In genomic region chr11:91932151-91932821, GRCh38 we compare ENCODE assay signal across 14 cellular contexts.
DNase-seq lines count a peak whose midpoint lies in the region; ATAC-seq and TF ChIP-seq lines count a peak whose summit lies in the region.
"Had no signal": no experiment of that assay in that cellular context is flagged by ENCODE, and none has a peak within 500 bp of the region (broad histone marks: within the 10 kb centered on the region; RNA-seq: fewer than 3 reads in every experiment).

No MANE protein-coding gene starts in this region.

- H3K27me3 ChIP-seq in testis (no peaks in the 10 kb centered on the region), dorsolateral prefrontal cortex (peaks cover 0 to 6% (median 0%) of the 10 kb centered on the region in 45 donors)

- ATAC-seq in left lobe of liver (peak; percentile 88), GM18502 (IDR thresholded peaks at IDR 0.05; ENCODE audit: poor library complexity, unreplicated experiment) (no peak)
- ATAC-seq: mucosa of descending colon had no signal

- H3K36me3 ChIP-seq in SK-N-MC (ENCODE audit: insufficient read depth, low read length): no peaks in the 10 kb centered on the region
- no peaks in the 10 kb centered on the region for H3K36me3 ChIP-seq in testis (ENCODE audit: low read depth, missing control alignments)

- no peak for TF ChIP-seq POLR2A in testis (IDR thresholded peaks at IDR 0.05)

- intact Hi-C loops in testis (cut with DNase I; ENCODE audit: low total_unique reads): no loop called here
- intact Hi-C loops in dorsolateral prefrontal cortex (cut with DNase I): no loop called here

- no peak overlapping the region for H3K9ac ChIP-seq in SK-N-MC (ENCODE audit: insufficient read length)

- WGBS in testis, 2 donors: 23 to 35% methylated on average over 9 to 11 of the region's 11 CpGs

- H3K9me3 ChIP-seq in SK-N-MC (ENCODE audit: low read depth, low read length) (no peaks in the 10 kb centered on the region), testis (no peaks in the 10 kb centered on the region)
- H3K9me3 ChIP-seq: Caco-2, mucosa of descending colon had no signal

- H3K27ac ChIP-seq in SK-N-MC (no peak overlapping the region), testis (no peak overlapping the region), dorsolateral prefrontal cortex (no peak overlapping the region)
- H3K27ac ChIP-seq: 22Rv1 had no signal

- TF ChIP-seq CTCF in testis (IDR thresholded peaks at IDR 0.05): no peak
- TF ChIP-seq CTCF in dorsolateral prefrontal cortex (IDR thresholded peaks at IDR 0.05 in 54 of 56, conservative IDR thresholded peaks at IDR 0.05 in 2 of 56; ENCODE audit: low read depth in 1 of 56, partially characterized antibody in 56 of 56): no peak

- H3K4me3 ChIP-seq in SK-N-MC: peak overlapping the region; percentile 4
- no peak overlapping the region for H3K4me3 ChIP-seq in testis
- peak overlapping the region in 2 of 59 donors; percentile 1 to 12 for H3K4me3 ChIP-seq in dorsolateral prefrontal cortex
- H3K4me3 ChIP-seq: mucosa of descending colon had no signal

- DNase-seq in NCI-H146 (lab: John Stamatoyannopoulos, UW) (peak; percentile 11), NCI-H146 treated with DMSO at 0.1 percent for 48 hours (lab: John Stamatoyannopoulos, UW; ENCODE audit: unreplicated experiment) (no peak), SK-N-MC (ENCODE audit: low read depth, low spot score) (no peak), left lobe of liver (ENCODE audit: low spot score) (no peak), testis (peak; percentile 14), dorsolateral prefrontal cortex (no peak), hippocampal formation (lab: John Stamatoyannopoulos, UW) (no peak)
- DNase-seq: activated effector memory CD4-positive, alpha-beta T cell treated with Interleukin-2 at 50 U/mL for 16 hours; Caco-2; mucosa of descending colon; NCI-H2171 treated with DMSO at 0.1 percent for 48 hours; stimulated activated CD4-positive, alpha-beta T cell treated with anti-CD3 and anti-CD28 coated beads, Interleukin-2, amount 100 ng/mL, for 48 hours had no signal

- H3K4me1 ChIP-seq in testis: no peaks in the 10 kb centered on the region
- H3K4me1 ChIP-seq: Caco-2 had no signal

Comparison
In these comparisons a context has a peak if more than half of its experiments do, and no peak if none do; other contexts are left out.
1. DNase-seq: peak in NCI-H146 (single experiment) and testis (single experiment); none in NCI-H146 treated with DMSO at 0.1 percent for 48 hours (single experiment), SK-N-MC (single experiment), left lobe of liver (single experiment), dorsolateral prefrontal cortex (0 of 10) and hippocampal formation (0 of 2).